Comparison of ENCODE assay signal across 11 cellular contexts in the genomic region with DNA sequence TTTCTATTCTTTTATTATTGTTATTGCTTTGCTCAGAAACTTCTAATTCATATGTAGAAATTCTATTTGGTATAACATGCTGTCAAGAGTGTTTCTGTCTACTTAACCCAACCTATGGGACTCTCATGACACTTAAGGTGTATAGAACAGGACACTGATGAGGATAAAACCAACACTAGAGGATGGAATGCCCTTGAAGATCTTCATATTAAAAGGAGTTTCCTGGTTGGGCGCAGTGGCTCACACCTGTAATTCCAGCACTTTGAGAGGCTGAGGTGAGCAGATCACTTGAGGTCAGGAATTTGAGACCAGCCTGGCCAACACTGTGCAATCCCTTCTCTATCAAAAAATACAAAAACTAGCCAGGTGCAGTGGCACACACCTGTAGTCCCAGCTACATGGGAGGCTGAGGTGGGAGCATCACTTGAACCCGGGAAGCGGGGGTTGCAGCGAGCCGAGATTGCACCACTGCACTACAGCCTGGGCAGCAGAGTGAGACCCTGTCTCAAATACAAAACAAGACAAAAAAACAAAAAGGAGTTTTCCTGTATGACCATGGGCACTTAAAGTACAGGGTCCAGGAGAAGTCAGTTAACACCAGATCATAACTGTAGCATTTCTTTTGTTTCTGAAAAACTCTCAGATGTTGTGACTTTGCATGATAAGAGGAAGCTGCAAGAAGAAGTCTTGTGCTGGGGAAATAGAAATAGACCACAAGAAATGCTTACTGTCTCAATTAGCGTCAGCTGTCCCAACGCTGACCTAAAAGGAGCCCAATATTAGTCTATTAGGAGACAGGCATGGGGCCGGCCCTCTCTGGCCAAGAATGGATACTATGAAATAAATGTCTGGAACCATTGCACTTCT. TPM values are rescaled to one million over a fixed set of nuclear protein-coding genes. Genes with fewer than 3 reads are reported as not detected.
A peak's percentile ranks its signal among the peaks of the same experiment; 100 is the strongest.
DNase-seq lines count a peak whose midpoint lies in the region; ATAC-seq and TF ChIP-seq lines count a peak whose summit lies in the region.
"Had no signal": no experiment of that assay in that cellular context is flagged by ENCODE, and none has a peak within 500 bp of the region (broad histone marks: within the 10 kb centered on the region; RNA-seq: fewer than 3 reads in every experiment).

No MANE protein-coding gene starts in this region.

- H3K9me3 ChIP-seq in trophoblast cell (ENCODE audit: insufficient read depth, low read depth, low read length) = no peaks in the 10 kb centered on the region
- H3K9me3 ChIP-seq: tibial artery had no signal

- ATAC-seq in GM21360 (IDR thresholded peaks at IDR 0.05; ENCODE audit: unreplicated experiment) (peak; percentile 81), HG03135 (IDR thresholded peaks at IDR 0.05; ENCODE audit: unreplicated experiment) (peak; percentile 67), activated B cell treated with CpG ODN at 0.5 μM for 24 hours (ENCODE audit: low read depth) (peak; percentile 61)
- no peak for ATAC-seq in effector memory CD8-positive, alpha-beta T cell (replicated peaks)

- H4K91ac ChIP-seq in trophoblast cell (ENCODE audit: low read depth, low read length) = no peak overlapping the region

- no peak overlapping the region for H4K8ac ChIP-seq in trophoblast cell (ENCODE audit: low read depth, low read length)

- no peak overlapping the region for H3K4me2 ChIP-seq in trophoblast cell (ENCODE audit: low read length)

- POLR2A ChIA-PET in activated B cell treated with CpG ODN at 0.5 μM for 24 hours (lab: Charles Lee) = interaction anchor here (0.7 to 3.1 kb wide), 3 partner anchors 39 to 291 kb away, joined by 3 to 24 read pairs (median 4); partner anchors contain the start of gene CD2AP

- no peak overlapping the region for H3K27ac Mint-ChIP-seq in activated B cell treated with CpG ODN at 0.5 μM for 24 hours
- H3K27ac Mint-ChIP-seq in effector memory CD8-positive, alpha-beta T cell = no peak overlapping the region
- H3K27ac Mint-ChIP-seq: CD4-positive, CD25-positive, alpha-beta regulatory T cell had no signal

- no peak overlapping the region for H4K12ac ChIP-seq in trophoblast cell (ENCODE audit: low read depth, low read length)

- peak overlapping the region; percentile 19 for H3K4me3 Mint-ChIP-seq in activated B cell treated with CpG ODN at 0.5 μM for 24 hours
- no peak overlapping the region for H3K4me3 Mint-ChIP-seq in effector memory CD8-positive, alpha-beta T cell
- H3K4me3 Mint-ChIP-seq: CD4-positive, CD25-positive, alpha-beta regulatory T cell had no signal

- no peak for TF ChIP-seq CTCF in GM13976 (IDR thresholded peaks at IDR 0.05; ENCODE audit: borderline replicate concordance, control extremely low read depth, extremely low read depth, insufficient read depth, missing control alignments)
- TF ChIP-seq CTCF in activated B cell treated with CpG ODN at 0.5 μM for 24 hours (IDR thresholded peaks at IDR 0.05) = no peak

- peaks cover 48% of the 10 kb centered on the region for H3K4me1 Mint-ChIP-seq in activated B cell treated with CpG ODN at 0.5 μM for 24 hours
- no peaks in the 10 kb centered on the region for H3K4me1 Mint-ChIP-seq in effector memory CD8-positive, alpha-beta T cell (ENCODE audit: low read depth in 2 of 2)
- H3K4me1 Mint-ChIP-seq: CD4-positive, CD25-positive, alpha-beta regulatory T cell had no signal

- no CpG with 5 or more reads among the region's 8 CpGs for WGBS in trophoblast cell (ENCODE audit: extremely low coverage, insufficient coverage, insufficient read length)

- in situ Hi-C loops in GM13976 (cut with MboI; ENCODE audit: low sequenced_read_pairs, unreplicated experiment) = no loop called here

- H3K36me3 Mint-ChIP-seq in activated B cell treated with CpG ODN at 0.5 μM for 24 hours (ENCODE audit: low read depth) = no peaks in the 10 kb centered on the region
- no peaks in the 10 kb centered on the region for H3K36me3 Mint-ChIP-seq in effector memory CD8-positive, alpha-beta T cell (ENCODE audit: insufficient read depth)
- H3K36me3 Mint-ChIP-seq: CD4-positive, CD25-positive, alpha-beta regulatory T cell had no signal

- no peak overlapping the region for H2AFZ ChIP-seq in trophoblast cell (ENCODE audit: insufficient read depth, low read length, poor library complexity)

- H2BK120ac ChIP-seq in trophoblast cell (ENCODE audit: insufficient read depth, low read length, poor library complexity) = no peak overlapping the region

- H3K4me3 ChIP-seq in trophoblast cell (ENCODE audit: low read depth, low read length) = no peak overlapping the region
- H3K4me3 ChIP-seq: tibial artery had no signal

- no peak overlapping the region for H3K23ac ChIP-seq in trophoblast cell (ENCODE audit: low read length)

- H3K79me1 ChIP-seq in trophoblast cell (ENCODE audit: low read length) = no peaks in the 10 kb centered on the region

- intact Hi-C loops in activated B cell treated with CpG ODN at 0.5 μM for 24 hours (cut with micrococcal nuclease) = loop anchor here (2.0 kb wide), 2 partner anchors 22 to 38 kb away; partner anchors contain the start of gene CD2AP

- no peaks in the 10 kb centered on the region for H3K36me3 ChIP-seq in trophoblast cell (ENCODE audit: control insufficient read depth in 1 of 2, insufficient read depth in 2 of 2, low read length in 2 of 2)
- H3K36me3 ChIP-seq: tibial artery had no signal

- peaks cover 3% of the 10 kb centered on the region for H3K9me3 Mint-ChIP-seq in activated B cell treated with CpG ODN at 0.5 μM for 24 hours
- H3K9me3 Mint-ChIP-seq in effector memory CD8-positive, alpha-beta T cell = no peaks in the 10 kb centered on the region

- DNase-seq in GM13976 (ENCODE audit: low spot score) (peak; percentile 50), activated B cell treated with CpG ODN at 0.5 μM for 24 hours (no peak), trophoblast cell (no peak), dedifferentiated amniotic fluid mesenchymal stem cell (ENCODE audit: extremely low spot score) (no peak), COLO668 (lab: John Stamatoyannopoulos, UW; ENCODE audit: unreplicated experiment) (no peak)
- no peak for DNase-seq in effector memory CD8-positive, alpha-beta T cell
- DNase-seq: CD4-positive, CD25-positive, alpha-beta regulatory T cell had no signal

- no peak overlapping the region for H3K18ac ChIP-seq in trophoblast cell (ENCODE audit: low read length)

- H2BK12ac ChIP-seq in trophoblast cell (ENCODE audit: low read length) = no peak overlapping the region

- no peaks in the 10 kb centered on the region for H3K4me1 ChIP-seq in trophoblast cell (ENCODE audit: control insufficient read depth in 1 of 2, insufficient read depth in 2 of 2, low read length in 2 of 2)
- H3K4me1 ChIP-seq: tibial artery had no signal

- H3K27me3 ChIP-seq in trophoblast cell (ENCODE audit: insufficient read depth, low read length) = no peaks in the 10 kb centered on the region

- H3K27ac ChIP-seq in trophoblast cell (ENCODE audit: low read depth, low read length) = no peak overlapping the region
- H3K27ac ChIP-seq: HL-60, tibial artery had no signal

- H3K14ac ChIP-seq in trophoblast cell (ENCODE audit: low read length) = no peak overlapping the region

- no peaks in the 10 kb centered on the region for H3K27me3 Mint-ChIP-seq in activated B cell treated with CpG ODN at 0.5 μM for 24 hours
- peaks cover under 1 to 1% of the 10 kb centered on the region in 2 donors for H3K27me3 Mint-ChIP-seq in effector memory CD8-positive, alpha-beta T cell

- CTCF ChIA-PET in activated B cell treated with CpG ODN at 0.5 μM for 24 hours (lab: Charles Lee) = interaction anchor here (1.5 kb wide), 1 partner anchor 22 kb away, joined by 3 read pairs; no protein-coding TSS in a partner anchor

- no peak overlapping the region for H2AK5ac ChIP-seq in trophoblast cell (ENCODE audit: low read length)

- H3K4ac ChIP-seq in trophoblast cell (ENCODE audit: low read depth, low read length) = no peak overlapping the region

- H3K79me2 ChIP-seq in trophoblast cell (ENCODE audit: control insufficient read depth, insufficient read depth, low read length, poor library complexity) = no peaks in the 10 kb centered on the region

- no peak overlapping the region for H2BK5ac ChIP-seq in trophoblast cell (ENCODE audit: low read depth, low read length, poor library complexity)

- H3K9ac ChIP-seq in trophoblast cell (ENCODE audit: low read length) = no peak overlapping the region

RNA-seq across cellular contexts. Expression of gene CD2AP, which starts 38.9 kb away (rescaled TPM):
- 31.1 and 34.1 TPM in 2 replicates for total RNA-seq in activated B cell treated with CpG ODN at 0.5 μM for 24 hours
- polyA plus RNA-seq in trophoblast cell (2013) = 26.6 and 27.1 TPM in 2 replicates
